8 cellular contexts compared by ENCODE assay signal in the genomic region with DNA sequence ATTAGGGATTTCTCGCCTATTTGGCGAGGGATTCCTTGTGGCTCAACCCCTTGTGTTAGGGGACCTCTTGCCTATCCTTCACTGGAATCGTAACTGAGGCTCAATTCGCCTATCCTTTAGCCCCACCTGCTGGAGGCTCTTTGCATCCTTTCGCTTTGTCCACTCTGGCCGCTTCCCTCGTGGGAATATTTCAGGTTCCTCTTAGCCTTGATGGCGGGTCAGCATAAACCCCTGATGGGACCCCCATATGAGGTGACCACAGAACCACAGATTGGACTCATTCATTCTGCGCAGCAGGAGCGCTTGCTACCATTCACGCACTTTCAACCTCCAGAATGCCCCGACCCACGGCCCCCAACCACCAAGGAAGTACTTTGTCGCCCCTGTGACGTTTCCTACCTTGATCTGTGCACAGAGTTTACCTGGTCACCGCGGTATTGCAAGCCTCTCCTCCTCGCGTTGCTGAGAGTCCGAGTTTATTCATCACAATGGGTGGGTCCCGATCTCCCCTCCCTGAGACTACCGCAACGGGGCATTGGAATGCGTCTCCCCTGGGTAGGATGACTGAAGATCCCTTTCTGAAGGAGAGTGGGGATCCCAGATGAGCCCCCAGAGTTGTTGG. TPM values are rescaled to one million over a fixed set of nuclear protein-coding genes. Genes with fewer than 3 reads are reported as not detected.
DNase-seq lines count a peak whose midpoint lies in the region; ATAC-seq and TF ChIP-seq lines count a peak whose summit lies in the region.

A gene (plus strand): TSS at position 425 of the 622 bp plus-strand sequence. CDS start 11,412 bp downstream, outside the sequence.

- no peak for TF ChIP-seq EP300 in tibial nerve (IDR thresholded peaks at IDR 0.05)

- CTCF ChIA-PET in activated naive CD4-positive, alpha-beta T cell treated with anti-CD3 and anti-CD28 coated beads, Interleukin-2, amount 10 ng/mL, durations not matched to agents 7 days and 5 days (lab: Charles Lee), result interaction anchor here (0.6 to 3.0 kb wide), 6 partner anchors 11 to 335 kb away, joined by 3 to 20 read pairs (median 4); no protein-coding TSS in a partner anchor

- TF ChIP-seq CTCF in parathyroid adenoma (IDR thresholded peaks at IDR 0.05), result peak; percentile 64
- peak; percentile 63 to 92 (median 75) for TF ChIP-seq CTCF in tibial nerve (IDR thresholded peaks at IDR 0.05)

- ATAC-seq in GM21390 (IDR thresholded peaks at IDR 0.05; ENCODE audit: unreplicated experiment) (peak; percentile 90), Right ventricle myocardium inferior (peak; percentile 92)

- H3K9ac ChIP-seq in parathyroid adenoma, result no peak within 1 kb of the TSS

- intact Hi-C loops in Right ventricle myocardium inferior (cut with DNase I), result loop anchor here (2.0 to 10.0 kb wide), 4 partner anchors 124 to 686 kb away; a partner anchor contains a TSS

- no peaks in the 10 kb centered on the region for H3K36me3 Mint-ChIP-seq in activated naive CD4-positive, alpha-beta T cell treated with anti-CD3 and anti-CD28 coated beads, Interleukin-2, amount 10 ng/mL, durations not matched to agents 7 days and 5 days

- DNase-seq in DMS53 (lab: John Stamatoyannopoulos, UW), result peak; percentile 91
- DNase-seq in HT1080 (ENCODE audit: low read depth), result peak; percentile 67
- DNase-seq in SHP77 (lab: John Stamatoyannopoulos, UW), result peak; percentile 7 to 52
- peak; percentile 80 for DNase-seq in activated naive CD4-positive, alpha-beta T cell treated with anti-CD3 and anti-CD28 coated beads, Interleukin-2, amount 10 ng/mL, durations not matched to agents 7 days and 5 days
- DNase-seq in Right ventricle myocardium inferior (ENCODE audit: missing footprints), result peak; percentile 76
- peak; percentile 49 to 88 for DNase-seq in tibial nerve (ENCODE audit: low spot score in 2 of 2)

- peak within 1 kb of the TSS; percentile 46 for H2AFZ ChIP-seq in parathyroid adenoma

- H3K27ac Mint-ChIP-seq in activated naive CD4-positive, alpha-beta T cell treated with anti-CD3 and anti-CD28 coated beads, Interleukin-2, amount 10 ng/mL, durations not matched to agents 7 days and 5 days, result no peak within 1 kb of the TSS

- H3K4me3 ChIP-seq in parathyroid adenoma (ENCODE audit: low read depth, low read length), result peak within 1 kb of the TSS; percentile 33
- H3K4me3 ChIP-seq in tibial nerve, result peak within 1 kb of the TSS; percentile 43 to 61 (median 46)

- H3K36me3 ChIP-seq in parathyroid adenoma (ENCODE audit: control insufficient read depth, insufficient read depth, low read length) (no peaks in the 10 kb centered on the region), tibial nerve (no peaks in the 10 kb centered on the region)

- no peak for TF ChIP-seq POLR2A in tibial nerve (IDR thresholded peaks at IDR 0.05)

- peaks cover 10% of the 10 kb centered on the region for H3K4me1 Mint-ChIP-seq in activated naive CD4-positive, alpha-beta T cell treated with anti-CD3 and anti-CD28 coated beads, Interleukin-2, amount 10 ng/mL, durations not matched to agents 7 days and 5 days

- H3K4me1 ChIP-seq in parathyroid adenoma (no peaks in the 10 kb centered on the region), tibial nerve (peaks cover 0 to 11% (median 0%) of the 10 kb centered on the region in 4 donors)

- H3K27ac ChIP-seq in parathyroid adenoma, result no peak within 1 kb of the TSS
- peak within 1 kb of the TSS in 1 of 4 donors; percentile 24 for H3K27ac ChIP-seq in tibial nerve

- 10 to 23% methylated on average over 24 of the region's 24 CpGs for WGBS in tibial nerve, 2 donors

- H3K9me3 ChIP-seq in parathyroid adenoma (ENCODE audit: control insufficient read depth, low read length), result no peaks in the 10 kb centered on the region
- peaks cover 0 to 7% (median 0%) of the 10 kb centered on the region in 4 donors for H3K9me3 ChIP-seq in tibial nerve

- H3K27me3 Mint-ChIP-seq in activated naive CD4-positive, alpha-beta T cell treated with anti-CD3 and anti-CD28 coated beads, Interleukin-2, amount 10 ng/mL, durations not matched to agents 7 days and 5 days, result peaks cover 9% of the 10 kb centered on the region

- H3K4me2 ChIP-seq in parathyroid adenoma (ENCODE audit: low read length), result peak within 1 kb of the TSS; percentile 72

- H3K27me3 ChIP-seq in parathyroid adenoma (ENCODE audit: control insufficient read depth, insufficient read depth, low read length) (no peaks in the 10 kb centered on the region), tibial nerve (no peaks in the 10 kb centered on the region)

- H3K4me3 Mint-ChIP-seq in activated naive CD4-positive, alpha-beta T cell treated with anti-CD3 and anti-CD28 coated beads, Interleukin-2, amount 10 ng/mL, durations not matched to agents 7 days and 5 days, result peak within 1 kb of the TSS; percentile 89

- peaks cover 2% of the 10 kb centered on the region for H3K9me3 Mint-ChIP-seq in activated naive CD4-positive, alpha-beta T cell treated with anti-CD3 and anti-CD28 coated beads, Interleukin-2, amount 10 ng/mL, durations not matched to agents 7 days and 5 days

- no peaks in the 10 kb centered on the region for H3K79me2 ChIP-seq in parathyroid adenoma

RNA-seq across cellular contexts. Expression of the gene that starts here (rescaled TPM):
- total RNA-seq in HT1080 (2014; rRNA removed; shearing (Covaris generic)), result not detected in 2 replicates
- polyA plus RNA-seq in HT1080 (2015; cell fraction: cytosol; rRNA removed), result 0.14 TPM in 1 of 2 replicates, not detected in the other
- not detected in 2 replicates for polyA plus RNA-seq in HT1080 (2015; cell fraction: nucleus; rRNA removed)
- total RNA-seq in Right ventricle myocardium inferior, result not detected
- not detected for total RNA-seq in tibial nerve

Comparison
In these comparisons a context has a peak if more than half of its experiments do, and no peak if none do; other contexts are left out.
1. Peak in DNase-seq in HT1080; RNA of the gene not detected or under 1 TPM.
2. Peak in DNase-seq and ATAC-seq in Right ventricle myocardium inferior; RNA of the gene not detected or under 1 TPM.
3. Peak in DNase-seq and H3K4me3 ChIP-seq in tibial nerve; RNA of the gene not detected or under 1 TPM.
4. DNase-seq: peak in every context shown above with its lines; median percentile 91 in DMS53; 80 in activated naive CD4-positive, alpha-beta T cell treated with anti-CD3 and anti-CD28 coated beads, Interleukin-2, amount 10 ng/mL, durations not matched to agents 7 days and 5 days; 76 in Right ventricle myocardium inferior; 68 in tibial nerve; 67 in HT1080; 30 in SHP77.